ENCODE assay signal across 15 cellular contexts in genomic region chr14:94823556-94824341, GRCh38. TPM values are rescaled to one million over a fixed set of nuclear protein-coding genes. Genes with fewer than 3 reads are reported as not detected.
DNase-seq lines count a peak whose midpoint lies in the region; FAIRE-seq and TF ChIP-seq lines count a peak whose summit lies in the region.
"Had no signal": no experiment of that assay in that cellular context is flagged by ENCODE, and none has a peak within 500 bp of the region (broad histone marks: within the 10 kb centered on the region; RNA-seq: fewer than 3 reads in every experiment).

No MANE protein-coding gene starts in this region.

- peaks cover 8% of the 10 kb centered on the region for H3K4me1 Mint-ChIP-seq in endodermal cell
- no peaks in the 10 kb centered on the region for H3K4me1 Mint-ChIP-seq in activated CD4-positive, alpha-beta memory T cell treated with anti-CD3 and anti-CD28 coated beads, Interleukin-2, amount 10 ng/mL, durations not matched to agents 7 days and 5 days
- H3K4me1 Mint-ChIP-seq: activated naive CD4-positive, alpha-beta T cell treated with anti-CD3 and anti-CD28 coated beads, Interleukin-2, amount 10 ng/mL, durations not matched to agents 7 days and 5 days; naive thymus-derived CD8-positive, alpha-beta T cell had no signal

- H3K4me1 ChIP-seq in endodermal cell (ENCODE audit: control insufficient read depth, insufficient read depth, low read length) (no peaks in the 10 kb centered on the region), tibial nerve (peaks cover 0 to 10% (median 0%) of the 10 kb centered on the region in 4 donors)

- H3K9me3 Mint-ChIP-seq in endodermal cell: peaks cover 12% of the 10 kb centered on the region
- H3K9me3 Mint-ChIP-seq in activated CD4-positive, alpha-beta memory T cell treated with anti-CD3 and anti-CD28 coated beads, Interleukin-2, amount 10 ng/mL, durations not matched to agents 7 days and 5 days: no peaks in the 10 kb centered on the region

- H3K36me3 Mint-ChIP-seq in endodermal cell (ENCODE audit: low read depth): peaks cover 2% of the 10 kb centered on the region
- H3K36me3 Mint-ChIP-seq in activated CD4-positive, alpha-beta memory T cell treated with anti-CD3 and anti-CD28 coated beads, Interleukin-2, amount 10 ng/mL, durations not matched to agents 7 days and 5 days (ENCODE audit: low read depth): no peaks in the 10 kb centered on the region
- H3K36me3 Mint-ChIP-seq: activated naive CD4-positive, alpha-beta T cell treated with anti-CD3 and anti-CD28 coated beads, Interleukin-2, amount 10 ng/mL, durations not matched to agents 7 days and 5 days had no signal

- H3K27me3 ChIP-seq in endodermal cell (ENCODE audit: control insufficient read depth, insufficient read depth, low read length, poor library complexity, severe bottlenecking) (no peaks in the 10 kb centered on the region), tibial nerve (no peaks in the 10 kb centered on the region), WERI-Rb-1 (ENCODE audit: insufficient read depth, low read depth, severe bottlenecking) (no peaks in the 10 kb centered on the region)

- H3K9me3 ChIP-seq in endodermal cell (ENCODE audit: control insufficient read depth, low read length) (peaks cover 12% of the 10 kb centered on the region), tibial nerve (peaks cover 0 to 25% (median 0%) of the 10 kb centered on the region in 4 donors), WERI-Rb-1 (ENCODE audit: severe bottlenecking) (peaks cover 11% of the 10 kb centered on the region)

- POLR2A ChIA-PET in activated CD4-positive, alpha-beta memory T cell treated with anti-CD3 and anti-CD28 coated beads, Interleukin-2, amount 10 ng/mL, durations not matched to agents 7 days and 5 days (lab: Charles Lee): no interaction called here

- H3K27ac Mint-ChIP-seq in endodermal cell: no peak overlapping the region
- no peak overlapping the region for H3K27ac Mint-ChIP-seq in activated CD4-positive, alpha-beta memory T cell treated with anti-CD3 and anti-CD28 coated beads, Interleukin-2, amount 10 ng/mL, durations not matched to agents 7 days and 5 days
- H3K27ac Mint-ChIP-seq: activated CD8-positive, alpha-beta T cell treated with anti-CD3 and anti-CD28 coated beads, Interleukin-2, amount 10 ng/mL, durations not matched to agents 7 days and 5 days; activated naive CD4-positive, alpha-beta T cell treated with anti-CD3 and anti-CD28 coated beads, Interleukin-2, amount 10 ng/mL, durations not matched to agents 7 days and 5 days; naive thymus-derived CD8-positive, alpha-beta T cell had no signal

- no peak for TF ChIP-seq EP300 in tibial nerve (IDR thresholded peaks at IDR 0.05)

- TF ChIP-seq CTCF in endodermal cell (conservative IDR thresholded peaks at IDR 0.05) (peak; percentile 45), tibial nerve (IDR thresholded peaks at IDR 0.05) (no peak), WERI-Rb-1 (IDR thresholded peaks at IDR 0.05; ENCODE audit: low read depth, low read length) (no peak)

- DNase-seq in H54 (ENCODE audit: insufficient read length, low spot score): peak; percentile 32
- DNase-seq in NCI-H510A treated with DMSO at 0.1 percent for 48 hours (lab: John Stamatoyannopoulos, UW): peak; percentile 51
- DNase-seq in endodermal cell: peak; percentile 69
- peak; percentile 23 for DNase-seq in renal cortical epithelial cell (ENCODE audit: low read depth)
- no peak for DNase-seq in activated CD4-positive, alpha-beta memory T cell treated with anti-CD3 and anti-CD28 coated beads, Interleukin-2, amount 10 ng/mL, durations not matched to agents 7 days and 5 days
- no peak for DNase-seq in tibial nerve (ENCODE audit: low spot score in 2 of 2)
- no peak for DNase-seq in WERI-Rb-1
- DNase-seq: activated CD8-positive, alpha-beta T cell treated with anti-CD3 and anti-CD28 coated beads, Interleukin-2, amount 10 ng/mL, durations not matched to agents 7 days and 5 days; activated naive CD4-positive, alpha-beta T cell treated with anti-CD3 and anti-CD28 coated beads, Interleukin-2, amount 10 ng/mL, durations not matched to agents 7 days and 5 days; Calu3; naive thymus-derived CD8-positive, alpha-beta T cell; NCI-H1436; right cardiac atrium had no signal

- TF ChIP-seq POLR2A in H54 (IDR thresholded peaks at IDR 0.05; ENCODE audit: low read depth, low read length) (no peak), tibial nerve (IDR thresholded peaks at IDR 0.05) (no peak)

- CTCF ChIA-PET in activated CD4-positive, alpha-beta memory T cell treated with anti-CD3 and anti-CD28 coated beads, Interleukin-2, amount 10 ng/mL, durations not matched to agents 7 days and 5 days (lab: Charles Lee): no interaction called here

- no peak overlapping the region for H3K4me3 ChIP-seq in endodermal cell (ENCODE audit: low read length)
- H3K4me3 ChIP-seq in tibial nerve: no peak overlapping the region
- H3K4me3 ChIP-seq in WERI-Rb-1 (ENCODE audit: low read depth, low read length): no peak overlapping the region
- H3K4me3 ChIP-seq: coronary artery had no signal

- H3K27ac ChIP-seq in endodermal cell (ENCODE audit: low read depth, low read length) (no peak overlapping the region), tibial nerve (no peak overlapping the region), WERI-Rb-1 (no peak overlapping the region)
- H3K27ac ChIP-seq: coronary artery had no signal

- H3K36me3 ChIP-seq in endodermal cell (ENCODE audit: control insufficient read depth, insufficient read depth, low read length): no peaks in the 10 kb centered on the region
- H3K36me3 ChIP-seq in tibial nerve: no peaks in the 10 kb centered on the region
- H3K36me3 ChIP-seq in WERI-Rb-1: no peaks in the 10 kb centered on the region

- H3K4me3 Mint-ChIP-seq in endodermal cell: no peak overlapping the region
- H3K4me3 Mint-ChIP-seq in activated CD4-positive, alpha-beta memory T cell treated with anti-CD3 and anti-CD28 coated beads, Interleukin-2, amount 10 ng/mL, durations not matched to agents 7 days and 5 days: no peak overlapping the region
- H3K4me3 Mint-ChIP-seq: activated CD8-positive, alpha-beta T cell treated with anti-CD3 and anti-CD28 coated beads, Interleukin-2, amount 10 ng/mL, durations not matched to agents 7 days and 5 days; activated naive CD4-positive, alpha-beta T cell treated with anti-CD3 and anti-CD28 coated beads, Interleukin-2, amount 10 ng/mL, durations not matched to agents 7 days and 5 days; naive thymus-derived CD8-positive, alpha-beta T cell had no signal

- H3K27me3 Mint-ChIP-seq in endodermal cell (ENCODE audit: insufficient read depth): peaks cover 17% of the 10 kb centered on the region
- peaks cover 2% of the 10 kb centered on the region for H3K27me3 Mint-ChIP-seq in activated CD4-positive, alpha-beta memory T cell treated with anti-CD3 and anti-CD28 coated beads, Interleukin-2, amount 10 ng/mL, durations not matched to agents 7 days and 5 days

- no peak for FAIRE-seq in H54 (lab: Jason Lieb, UNC)
- FAIRE-seq: islet of Langerhans had no signal

- H3K9ac ChIP-seq in endodermal cell (ENCODE audit: extremely low read depth, low read length, poor library complexity, severe bottlenecking): no peak overlapping the region

- WGBS in endodermal cell (ENCODE audit: insufficient coverage in 1 of 2, insufficient read length in 1 of 2), 2 experiments: 54 to 77% methylated on average over 3 to 7 of the region's 8 CpGs
- 67 to 74% methylated on average over 8 of the region's 8 CpGs for WGBS in tibial nerve, 2 donors

RNA-seq across cellular contexts. Expression of gene GSC, which starts 53.8 kb away (rescaled TPM):
- total RNA-seq in endodermal cell (10 to 100 TPM; 37.0 to 94.4 TPM), renal cortical epithelial cell (not detected in 2 replicates), tibial nerve (10 to 100 TPM in 1 of 4 donors, 1 to 10 TPM in 2, under 1 TPM in 1; 0.44 to 13.1 (median 2.2) TPM)
- 18.8 TPM for polyA plus RNA-seq in endodermal cell (2013, experiment 1 of 2)
- 29.1 TPM for polyA plus RNA-seq in endodermal cell (2013, experiment 2 of 2)
- not detected for total RNA-seq in activated CD4-positive, alpha-beta memory T cell treated with anti-CD3 and anti-CD28 coated beads, Interleukin-2, amount 10 ng/mL, durations not matched to agents 7 days and 5 days
- total RNA-seq: activated CD8-positive, alpha-beta T cell treated with anti-CD3 and anti-CD28 coated beads, Interleukin-2, amount 10 ng/mL, durations not matched to agents 7 days and 5 days; Calu3; naive thymus-derived CD8-positive, alpha-beta T cell; right cardiac atrium had no signal
- polyA plus RNA-seq: naive thymus-derived CD8-positive, alpha-beta T cell had no signal

Comparison
In these comparisons a context has a peak if more than half of its experiments do, and no peak if none do; other contexts are left out.
1. DNase-seq: peak in H54 (single experiment), NCI-H510A treated with DMSO at 0.1 percent for 48 hours (single experiment), endodermal cell (single experiment) and renal cortical epithelial cell (single experiment); none in activated CD4-positive, alpha-beta memory T cell treated with anti-CD3 and anti-CD28 coated beads, Interleukin-2, amount 10 ng/mL, durations not matched to agents 7 days and 5 days (single experiment), tibial nerve (0 of 2) and WERI-Rb-1 (single experiment).